Comparison of ENCODE assay signal across 11 cellular contexts in the genomic region with DNA sequence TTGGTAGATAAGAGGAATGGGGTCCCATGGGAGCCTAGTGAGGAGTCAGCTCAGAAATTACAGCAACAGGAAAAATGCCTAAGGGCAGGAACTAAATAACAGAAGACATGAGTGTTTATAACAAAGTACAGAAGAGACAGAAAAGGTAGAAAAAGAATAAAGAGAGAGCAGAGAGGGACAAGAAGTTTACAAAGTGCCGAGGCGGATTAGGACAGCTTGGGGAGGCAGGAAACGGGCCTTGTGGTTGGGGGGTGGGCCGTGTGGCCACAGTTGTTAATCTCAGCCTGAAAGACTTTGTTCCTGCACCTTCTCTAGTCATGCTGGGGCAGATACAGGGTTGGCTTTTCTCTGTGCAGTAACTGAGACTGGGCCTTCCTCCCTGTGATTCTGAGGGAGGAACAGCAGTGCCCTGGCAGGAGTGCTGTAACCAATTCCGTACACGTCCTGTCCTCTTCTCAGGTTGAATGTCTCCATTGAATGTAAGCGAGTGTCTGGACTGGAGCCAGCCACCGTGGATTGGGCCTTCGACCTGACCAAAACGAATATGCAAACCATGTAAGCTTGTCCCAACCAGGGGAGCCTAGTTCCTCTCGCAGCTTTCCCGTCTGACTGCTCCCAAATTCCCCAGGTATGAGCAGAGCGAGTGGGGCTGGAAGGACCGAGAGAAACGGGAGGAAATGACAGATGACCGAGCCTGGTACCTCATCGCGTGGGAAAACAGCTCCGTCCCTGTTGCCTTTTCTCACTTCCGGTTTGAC. TPM values are rescaled to one million over a fixed set of nuclear protein-coding genes. Genes with fewer than 3 reads are reported as not detected.
A peak's percentile ranks its signal among the peaks of the same experiment; 100 is the strongest.
DNase-seq lines count a peak whose midpoint lies in the region; ATAC-seq, FAIRE-seq and TF ChIP-seq lines count a peak whose summit lies in the region.
"Had no signal": no experiment of that assay in that cellular context is flagged by ENCODE, and none has a peak within 500 bp of the region (broad histone marks: within the 10 kb centered on the region; RNA-seq: fewer than 3 reads in every experiment).

No MANE protein-coding gene starts in this region.

- WGBS in GM12878 (ENCODE audit: insufficient coverage, insufficient replicate concordance, low lambda C conversion rate, missing lambda C conversion rate), result 18% methylated on average over 20 of the region's 20 CpGs
- WGBS in gastroesophageal sphincter (ENCODE audit: low coverage in 1 of 2), 2 donors, result 61 to 76% methylated on average over 3 to 10 of the region's 20 CpGs

- H3K27me3 Mint-ChIP-seq in activated CD4-positive, alpha-beta T cell treated with anti-CD3 and anti-CD28 coated beads, Interleukin-2, amount 10 ng/mL, durations not matched to agents 24 days and 14 days, result no peaks in the 10 kb centered on the region

- FAIRE-seq in GM12878 (lab: Jason Lieb, UNC), result peak; percentile 96

- H3K4me1 ChIP-seq in OCI-LY7 (ENCODE audit: insufficient read depth, low read length, poor library complexity, severe bottlenecking) (peaks cover 9% of the 10 kb centered on the region), GM12878 (ENCODE audit: control insufficient read depth, insufficient read depth, low read length) (peaks cover 23% of the 10 kb centered on the region), gastroesophageal sphincter (no peaks in the 10 kb centered on the region)
- H3K4me1 ChIP-seq: gastrocnemius medialis had no signal

- TF ChIP-seq RAD21 in GM12878 (IDR thresholded peaks at IDR 0.05; ENCODE audit: insufficient read depth, low read depth, low read length), result no peak

- POLR2A ChIA-PET in OCI-LY7 (lab: Charles Lee), result interaction anchor here (1.1 kb wide), 2 partner anchors 11 to 34 kb away, joined by 3 to 4 read pairs; a partner anchor contains a TSS
- POLR2A ChIA-PET in GM12878 (lab: Charles Lee), result interaction anchor here (0.5 to 1.5 kb wide), 6 partner anchors 9 to 112 kb away, joined by 3 to 6 read pairs (median 4); no protein-coding TSS in a partner anchor

- H3K79me2 ChIP-seq in OCI-LY7 (ENCODE audit: insufficient read depth, low read depth, low read length) (no peaks in the 10 kb centered on the region), GM12878 (ENCODE audit: control insufficient read depth, insufficient read depth, low read length) (peaks cover 2% of the 10 kb centered on the region; the same call in 1 of the 2 replicates)

- H3K36me3 ChIP-seq in OCI-LY7 (ENCODE audit: insufficient read depth, low read length), result peaks cover 78% of the 10 kb centered on the region
- peaks cover 21 to 29% of the 10 kb centered on the region in 2 experiments for H3K36me3 ChIP-seq in GM12878 (ENCODE audit: control insufficient read depth in 2 of 2, insufficient read depth in 2 of 2, low read length in 1 of 2)
- peaks cover 0 to 83% of the 10 kb centered on the region in 2 donors for H3K36me3 ChIP-seq in gastroesophageal sphincter

- peaks cover 20% of the 10 kb centered on the region for H3K4me1 Mint-ChIP-seq in activated CD4-positive, alpha-beta T cell treated with anti-CD3 and anti-CD28 coated beads, Interleukin-2, amount 10 ng/mL, durations not matched to agents 24 days and 14 days

- peak in 1 of 2 experiments; percentile 31; a peak in 1 of 4 replicates for TF ChIP-seq EP300 in GM12878 (IDR thresholded peaks at IDR 0.05; ENCODE audit: borderline replicate concordance in 1 of 2, control insufficient read depth in 1 of 2, low read depth in 2 of 2, low read length in 2 of 2)
- no peak for TF ChIP-seq EP300 in gastroesophageal sphincter (IDR thresholded peaks at IDR 0.05)

- in situ Hi-C loops in GM12878 (cut with MboI), result no loop called here

- peak; percentile 96 for ATAC-seq in GM12878
- no peak for ATAC-seq in HG02884 (IDR thresholded peaks at IDR 0.05; ENCODE audit: unreplicated experiment)
- no peak for ATAC-seq in gastroesophageal sphincter
- ATAC-seq: gastrocnemius medialis had no signal

- SMC1A ChIA-PET in GM12878 (lab: Charles Lee; ENCODE audit: uncharacterized antibody, unreplicated experiment), result interaction anchor here (1.1 to 11.4 kb wide), 8 partner anchors 9 to 115 kb away, joined by 3 to 234 read pairs (median 4); a partner anchor contains a TSS

- CTCF ChIA-PET in OCI-LY7 (lab: Charles Lee; ENCODE audit: unreplicated experiment) (no interaction called here), GM12878 (lab: Yijun Ruan, JAX) (interaction anchor here (1.0 to 12.7 kb wide), 8 partner anchors 9 to 200 kb away, joined by 3 to 271 read pairs (median 4); a partner anchor contains a TSS)

- H3K36me3 Mint-ChIP-seq in activated CD4-positive, alpha-beta T cell treated with anti-CD3 and anti-CD28 coated beads, Interleukin-2, amount 10 ng/mL, durations not matched to agents 24 days and 14 days (ENCODE audit: low read depth), result peaks cover 37% of the 10 kb centered on the region

- TF ChIP-seq CTCF in OCI-LY7 (conservative IDR thresholded peaks at IDR 0.05; ENCODE audit: low read length) (no peak), GM12878 (IDR thresholded peaks at IDR 0.05 in 2 of 3, conservative IDR thresholded peaks at IDR 0.05 in 1 of 3; ENCODE audit: control insufficient read depth in 2 of 3, extremely low read depth in 1 of 3, insufficient read depth in 1 of 3, low read depth in 3 of 3, low read length in 3 of 3) (no peak), gastroesophageal sphincter (IDR thresholded peaks at IDR 0.05) (no peak)

- H3K27ac ChIP-seq in OCI-LY7 (ENCODE audit: low read depth, low read length, poor library complexity, severe bottlenecking) (peak overlapping the region; percentile 10), GM12878 (ENCODE audit: control insufficient read depth, insufficient read depth) (peak overlapping the region; percentile 88), gastroesophageal sphincter (no peak overlapping the region)
- H3K27ac ChIP-seq: gastrocnemius medialis had no signal

- peak; percentile 62 for TF ChIP-seq POLR2A in GM12878 (IDR thresholded peaks at IDR 0.05; ENCODE audit: low read depth, low read length)
- TF ChIP-seq POLR2A in gastroesophageal sphincter (IDR thresholded peaks at IDR 0.05), result no peak

- H2AFZ ChIP-seq in OCI-LY7 (ENCODE audit: low read length) (no peak overlapping the region), GM12878 (ENCODE audit: control insufficient read depth, low read depth, low read length) (peak overlapping the region; percentile 67)

- DNase-seq in activated CD4-positive, alpha-beta T cell treated with anti-CD3 and anti-CD28 coated beads, Interleukin-2, amount 10 ng/mL, durations not matched to agents 24 days and 14 days, result peak; percentile 85
- no peak for DNase-seq in activated CD4-positive, alpha-beta T cell treated with anti-CD3 and anti-CD28 coated beads, Interleukin-2, amount 50 U/mL, for 1 hour
- DNase-seq in OCI-LY7 (ENCODE audit: low spot score) (peak; percentile 20), GM12878 (ENCODE audit: low read depth, low spot score) (peak; percentile 65), SW 1271 (lab: John Stamatoyannopoulos, UW) (no peak)
- peak; percentile 6 for DNase-seq in stimulated activated naive CD4-positive, alpha-beta T cell treated with Interleukin-2 at 50 U/mL for 16 hours (lab: John Stamatoyannopoulos, UW)
- DNase-seq: amniotic stem cell, gastrocnemius medialis, SIG-M5 had no signal

- no peaks in the 10 kb centered on the region for H3K9me3 ChIP-seq in OCI-LY7 (ENCODE audit: low read length)
- no peaks in the 10 kb centered on the region for H3K9me3 ChIP-seq in GM12878 (replicated peaks; ENCODE audit: control insufficient read depth, insufficient read depth, low read length)
- no peaks in the 10 kb centered on the region for H3K9me3 ChIP-seq in gastroesophageal sphincter
- H3K9me3 ChIP-seq: gastrocnemius medialis had no signal

- RAD21 ChIA-PET in GM12878 (lab: Charles Lee; ENCODE audit: unreplicated experiment), result interaction anchor here (1.1 kb wide), 1 partner anchor 112 kb away, joined by 3 read pairs; no protein-coding TSS in a partner anchor

- H3K4me3 Mint-ChIP-seq in activated CD4-positive, alpha-beta T cell treated with anti-CD3 and anti-CD28 coated beads, Interleukin-2, amount 10 ng/mL, durations not matched to agents 24 days and 14 days, result peak overlapping the region; percentile 59

- BruUV-seq in OCI-LY7 (replicated peaks; lab: Mats Ljungman, UMichigan) (no TSS peak), GM12878 (replicated peaks; lab: Mats Ljungman, UMichigan) (no TSS peak)

- peak overlapping the region; percentile 31 for H3K27ac Mint-ChIP-seq in activated CD4-positive, alpha-beta T cell treated with anti-CD3 and anti-CD28 coated beads, Interleukin-2, amount 10 ng/mL, durations not matched to agents 24 days and 14 days

- intact Hi-C loops in activated CD4-positive, alpha-beta T cell treated with anti-CD3 and anti-CD28 coated beads, Interleukin-2, amount 10 ng/mL, durations not matched to agents 24 days and 14 days (cut with micrococcal nuclease), result no loop called here
- intact Hi-C loops in OCI-LY7 (cut with micrococcal nuclease; ENCODE audit: unreplicated experiment) (no loop called here), GM12878 (cut with micrococcal nuclease; ENCODE audit: unreplicated experiment) (loop anchor here (5.0 kb wide), 1 partner anchor 185 kb away; a partner anchor contains a TSS)

- H3K4me2 ChIP-seq in OCI-LY7 (ENCODE audit: low read length) (peak overlapping the region; percentile 5; the same call in 1 of the 2 replicates), GM12878 (ENCODE audit: control insufficient read depth, insufficient read depth) (peak overlapping the region; percentile 86)

- no peaks in the 10 kb centered on the region for H3K9me2 ChIP-seq in OCI-LY7 (ENCODE audit: insufficient read depth, low read length)

- H3K9ac ChIP-seq in GM12878 (ENCODE audit: control insufficient read depth, insufficient read depth, low read length), result peak overlapping the region; percentile 85

- H4K20me1 ChIP-seq in OCI-LY7 (ENCODE audit: insufficient read depth, low read length), result no peaks in the 10 kb centered on the region
- H4K20me1 ChIP-seq in GM12878 (ENCODE audit: control insufficient read depth, insufficient read depth), result no peaks in the 10 kb centered on the region

- H3K4me3 ChIP-seq in OCI-LY7 (ENCODE audit: low read depth, low read length, poor library complexity, severe bottlenecking) (no peak overlapping the region), GM12878 (peak overlapping the region; percentile 52; the same call in 1 of the 2 replicates), gastroesophageal sphincter (no peak overlapping the region)
- H3K4me3 ChIP-seq: gastrocnemius medialis had no signal

- H3K27me3 ChIP-seq in GM12878 (replicated peaks in 1 of 2; ENCODE audit: control insufficient read depth in 2 of 2, insufficient read depth in 2 of 2, low read length in 1 of 2), result no peaks in the 10 kb centered on the region
- no peaks in the 10 kb centered on the region for H3K27me3 ChIP-seq in gastroesophageal sphincter
- H3K27me3 ChIP-seq: gastrocnemius medialis had no signal

- H3K9me3 Mint-ChIP-seq in activated CD4-positive, alpha-beta T cell treated with anti-CD3 and anti-CD28 coated beads, Interleukin-2, amount 10 ng/mL, durations not matched to agents 24 days and 14 days, result no peaks in the 10 kb centered on the region

RNA-seq across cellular contexts. Expression of a gene that starts 13.2 kb away (rescaled TPM):
- total RNA-seq in activated CD4-positive, alpha-beta T cell treated with anti-CD3 and anti-CD28 coated beads, Interleukin-2, amount 10 ng/mL, durations not matched to agents 24 days and 14 days, result 26.1 and 26.9 TPM in 2 replicates
- 24.5 and 34.5 TPM in 2 replicates for total RNA-seq in OCI-LY7 (2014; rRNA removed; shearing (Covaris generic))
- total RNA-seq in OCI-LY7 (2022), result 45.1 and 45.5 TPM in 2 replicates
- total RNA-seq in GM12878 (2013; cell fraction: nucleolus; rRNA removed), result 57.1 and 59.5 TPM in 2 replicates
- total RNA-seq in GM12878 (2014; rRNA removed), result 16.4 and 17.5 TPM in 2 replicates
- 18.0 and 19.1 TPM in 2 replicates for total RNA-seq in GM12878 (2014; rRNA removed; fragmentation: Illumina TruSeq; extraction: Trizol)
- 25.0 and 25.7 TPM in 2 replicates for total RNA-seq in GM12878 (2021)
- 11.0 TPM for polyA plus RNA-seq in GM12878 (2011; ENCODE audit: low read depth)
- 16.3 and 22.4 TPM in 2 replicates for polyA plus RNA-seq in GM12878 (2011; rRNA removed)
- 28.8 and 33.0 TPM in 2 replicates for polyA plus RNA-seq in GM12878 (2011; cell fraction: cytosol; rRNA removed)
- 47.3 and 63.9 TPM in 2 replicates for polyA plus RNA-seq in GM12878 (2011; cell fraction: nucleus; rRNA removed)
- polyA plus RNA-seq in GM12878 (2012), result 14.0 and 14.5 TPM in 2 replicates
- polyA plus RNA-seq in GM12878 (2014; fragmentation: Illumina TruSeq; extraction: Trizol), result 31.6 and 31.7 TPM in 2 replicates
- polyA plus RNA-seq in GM12878 (2014; fragmentation: Nextera tagmentation; extraction: Ambion mirVana), result 1 to 10 TPM; 4.8 to 6.0 TPM
- 24.7 and 24.8 TPM in 2 replicates for polyA plus RNA-seq in GM12878 (2014; rRNA removed)
- polyA plus RNA-seq in GM12878 (2016; fragmentation: Nextera tagmentation; extraction: Ambion mirVana), result 10 to 100 TPM; 21.9 to 23.5 TPM
- 16.7 and 32.3 TPM in 2 replicates for polyA minus RNA-seq in GM12878 (2011; rRNA and poly(A)+ RNA removed)
- polyA minus RNA-seq in GM12878 (2011; cell fraction: cytosol; rRNA and poly(A)+ RNA removed), result 4.5 and 6.1 TPM in 2 replicates
- polyA minus RNA-seq in GM12878 (2011; cell fraction: nucleus; rRNA and poly(A)+ RNA removed), result 16.4 and 29.7 TPM in 2 replicates
- total RNA-seq in gastroesophageal sphincter, result 10 to 100 TPM in 1 of 4 donors, 1 to 10 TPM in 3; 3.8 to 12.5 (median 8.5) TPM

RNA-seq across cellular contexts. Expression of a gene that starts 22.5 kb away (rescaled TPM):
- 302 TPM in 2 replicates for total RNA-seq in activated CD4-positive, alpha-beta T cell treated with anti-CD3 and anti-CD28 coated beads, Interleukin-2, amount 10 ng/mL, durations not matched to agents 24 days and 14 days
- total RNA-seq in OCI-LY7 (2014; rRNA removed; shearing (Covaris generic)), result 523 and 811 TPM in 2 replicates
- total RNA-seq in OCI-LY7 (2022), result 373 and 448 TPM in 2 replicates
- total RNA-seq in GM12878 (2013; cell fraction: nucleolus; rRNA removed), result 20.3 and 30.9 TPM in 2 replicates
- total RNA-seq in GM12878 (2014; rRNA removed), result 1,046 and 1,202 TPM in 2 replicates
- 428 and 448 TPM in 2 replicates for total RNA-seq in GM12878 (2014; rRNA removed; fragmentation: Illumina TruSeq; extraction: Trizol)
- 588 and 613 TPM in 2 replicates for total RNA-seq in GM12878 (2021)
- 551 TPM for polyA plus RNA-seq in GM12878 (2011; ENCODE audit: low read depth)
- 140 and 329 TPM in 2 replicates for polyA plus RNA-seq in GM12878 (2011; rRNA removed)
- 1,152 and 1,390 TPM in 2 replicates for polyA plus RNA-seq in GM12878 (2011; cell fraction: cytosol; rRNA removed)
- polyA plus RNA-seq in GM12878 (2011; cell fraction: nucleus; rRNA removed), result 726 and 995 TPM in 2 replicates
- 567 and 657 TPM in 2 replicates for polyA plus RNA-seq in GM12878 (2012)
- 35.8 and 243 TPM in 2 replicates for polyA plus RNA-seq in GM12878 (2014; fragmentation: Illumina TruSeq; extraction: Trizol)
- 100 to 1,000 TPM; 387 to 457 TPM for polyA plus RNA-seq in GM12878 (2014; fragmentation: Nextera tagmentation; extraction: Ambion mirVana)
- 1,451 and 1,476 TPM in 2 replicates for polyA plus RNA-seq in GM12878 (2014; rRNA removed)
- polyA plus RNA-seq in GM12878 (2016; fragmentation: Nextera tagmentation; extraction: Ambion mirVana), result 100 to 1,000 TPM; 792 to 857 TPM
- polyA minus RNA-seq in GM12878 (2011; rRNA and poly(A)+ RNA removed), result 159 and 366 TPM in 2 replicates
- polyA minus RNA-seq in GM12878 (2011; cell fraction: cytosol; rRNA and poly(A)+ RNA removed), result 228 and 251 TPM in 2 replicates
- 109 and 119 TPM in 2 replicates for polyA minus RNA-seq in GM12878 (2011; cell fraction: nucleus; rRNA and poly(A)+ RNA removed)
- total RNA-seq in gastroesophageal sphincter, result 100 to 1,000 TPM; 317 to 650 (median 402) TPM

RNA-seq across cellular contexts. Expression of a gene that starts 34.3 kb away (rescaled TPM):
- total RNA-seq in activated CD4-positive, alpha-beta T cell treated with anti-CD3 and anti-CD28 coated beads, Interleukin-2, amount 10 ng/mL, durations not matched to agents 24 days and 14 days, result 105 and 115 TPM in 2 replicates
- total RNA-seq in OCI-LY7 (2014; rRNA removed; shearing (Covaris generic)), result 51.9 and 72.4 TPM in 2 replicates
- 88.1 and 88.5 TPM in 2 replicates for total RNA-seq in OCI-LY7 (2022)
- total RNA-seq in GM12878 (2013; cell fraction: nucleolus; rRNA removed), result 33.2 and 38.5 TPM in 2 replicates
- total RNA-seq in GM12878 (2014; rRNA removed), result 95.4 and 108 TPM in 2 replicates
- 46.8 and 49.6 TPM in 2 replicates for total RNA-seq in GM12878 (2014; rRNA removed; fragmentation: Illumina TruSeq; extraction: Trizol)
- total RNA-seq in GM12878 (2021), result 95.0 and 96.9 TPM in 2 replicates
- 58.7 TPM for polyA plus RNA-seq in GM12878 (2011; ENCODE audit: low read depth)
- polyA plus RNA-seq in GM12878 (2011; rRNA removed), result 54.4 and 137 TPM in 2 replicates
- 184 and 238 TPM in 2 replicates for polyA plus RNA-seq in GM12878 (2011; cell fraction: cytosol; rRNA removed)
- 334 and 345 TPM in 2 replicates for polyA plus RNA-seq in GM12878 (2011; cell fraction: nucleus; rRNA removed)
- 91.8 and 114 TPM in 2 replicates for polyA plus RNA-seq in GM12878 (2012)
- polyA plus RNA-seq in GM12878 (2014; fragmentation: Illumina TruSeq; extraction: Trizol), result 47.3 and 70.4 TPM in 2 replicates
- 100 to 1,000 TPM; 125 to 225 TPM for polyA plus RNA-seq in GM12878 (2014; fragmentation: Nextera tagmentation; extraction: Ambion mirVana)
- polyA plus RNA-seq in GM12878 (2014; rRNA removed), result 156 and 169 TPM in 2 replicates
- polyA plus RNA-seq in GM12878 (2016; fragmentation: Nextera tagmentation; extraction: Ambion mirVana), result 100 to 1,000 TPM; 165 to 174 TPM
- 76.3 and 115 TPM in 2 replicates for polyA minus RNA-seq in GM12878 (2011; rRNA and poly(A)+ RNA removed)
- 42.0 and 47.6 TPM in 2 replicates for polyA minus RNA-seq in GM12878 (2011; cell fraction: cytosol; rRNA and poly(A)+ RNA removed)
- 33.0 and 52.4 TPM in 2 replicates for polyA minus RNA-seq in GM12878 (2011; cell fraction: nucleus; rRNA and poly(A)+ RNA removed)
- total RNA-seq in gastroesophageal sphincter, result 10 to 100 TPM; 47.7 to 70.4 (median 53.2) TPM

RNA-seq across cellular contexts. Expression of a gene that starts 35.0 kb away (rescaled TPM):
- total RNA-seq in activated CD4-positive, alpha-beta T cell treated with anti-CD3 and anti-CD28 coated beads, Interleukin-2, amount 10 ng/mL, durations not matched to agents 24 days and 14 days, result 0.26 and 0.28 TPM in 2 replicates
- total RNA-seq in OCI-LY7 (2014; rRNA removed; shearing (Covaris generic)), result 2.1 and 2.4 TPM in 2 replicates
- total RNA-seq in OCI-LY7 (2022), result 2.4 and 3.2 TPM in 2 replicates
- total RNA-seq in GM12878 (2013; cell fraction: nucleolus; rRNA removed), result 0.40 and 0.81 TPM in 2 replicates
- total RNA-seq in GM12878 (2014; rRNA removed), result 0.05 and 0.17 TPM in 2 replicates
- total RNA-seq in GM12878 (2014; rRNA removed; fragmentation: Illumina TruSeq; extraction: Trizol), result 0.09 TPM in 1 of 2 replicates, not detected in the other
- total RNA-seq in GM12878 (2021), result 0.16 and 0.28 TPM in 2 replicates
- not detected for polyA plus RNA-seq in GM12878 (2011; ENCODE audit: low read depth)
- polyA plus RNA-seq in GM12878 (2011; rRNA removed), result 0.07 and 0.11 TPM in 2 replicates
- polyA plus RNA-seq in GM12878 (2011; cell fraction: cytosol; rRNA removed), result 0.18 TPM in 2 replicates
- 0.31 and 0.66 TPM in 2 replicates for polyA plus RNA-seq in GM12878 (2011; cell fraction: nucleus; rRNA removed)
- 0.15 and 0.16 TPM in 2 replicates for polyA plus RNA-seq in GM12878 (2012)
- polyA plus RNA-seq in GM12878 (2014; fragmentation: Illumina TruSeq; extraction: Trizol), result 0.06 and 0.10 TPM in 2 replicates
- not detected for polyA plus RNA-seq in GM12878 (2014; fragmentation: Nextera tagmentation; extraction: Ambion mirVana)
- polyA plus RNA-seq in GM12878 (2014; rRNA removed), result 0.23 and 0.32 TPM in 2 replicates
- polyA plus RNA-seq in GM12878 (2016; fragmentation: Nextera tagmentation; extraction: Ambion mirVana), result not detected
- 0.07 TPM in 1 of 2 replicates, not detected in the other for polyA minus RNA-seq in GM12878 (2011; rRNA and poly(A)+ RNA removed)
- not detected in 2 replicates for polyA minus RNA-seq in GM12878 (2011; cell fraction: cytosol; rRNA and poly(A)+ RNA removed)
- polyA minus RNA-seq in GM12878 (2011; cell fraction: nucleus; rRNA and poly(A)+ RNA removed), result 0.12 TPM in 1 of 2 replicates, not detected in the other
- total RNA-seq in gastroesophageal sphincter, result under 1 TPM in 3 of 4 donors, not detected in 1; 0.16 to 0.74 (median 0.58) TPM

Comparison
In these comparisons a context has a peak if more than half of its experiments do, and no peak if none do; other contexts are left out.
1. DNase-seq: peak in activated CD4-positive, alpha-beta T cell treated with anti-CD3 and anti-CD28 coated beads, Interleukin-2, amount 10 ng/mL, durations not matched to agents 24 days and 14 days (single experiment), OCI-LY7 (single experiment), GM12878 (single experiment) and stimulated activated naive CD4-positive, alpha-beta T cell treated with Interleukin-2 at 50 U/mL for 16 hours (single experiment); none in activated CD4-positive, alpha-beta T cell treated with anti-CD3 and anti-CD28 coated beads, Interleukin-2, amount 50 U/mL, for 1 hour (single experiment) and SW 1271 (0 of 2).
2. H3K27ac ChIP-seq: peak in OCI-LY7 (single experiment) and GM12878 (single experiment); none in gastroesophageal sphincter (0 of 4).